ENCODE assay signal across 1 cellular context in genomic region chr18:35123811-35124210, GRCh38.
TF ChIP-seq lines count a peak whose summit lies in the region.

No MANE protein-coding gene starts in this region.

TF ChIP-seq in HepG2, 621 proteins besides CTCF, POLR2A, EP300 and RAD21 (continued from another document):
- TF ChIP-seq ZNF614 (CRISPR knock-in tag; IDR thresholded peaks at IDR 0.05; ENCODE audit: borderline replicate concordance): no peak
- TF ChIP-seq NAIF1 (CRISPR knock-in tag; IDR thresholded peaks at IDR 0.05; ENCODE audit: borderline replicate concordance): no peak
- TF ChIP-seq TARDBP (CRISPR knock-in tag; IDR thresholded peaks at IDR 0.05): no peak
- TF ChIP-seq ZNF646 (CRISPR knock-in tag; IDR thresholded peaks at IDR 0.05): no peak
